In the genomic region with DNA sequence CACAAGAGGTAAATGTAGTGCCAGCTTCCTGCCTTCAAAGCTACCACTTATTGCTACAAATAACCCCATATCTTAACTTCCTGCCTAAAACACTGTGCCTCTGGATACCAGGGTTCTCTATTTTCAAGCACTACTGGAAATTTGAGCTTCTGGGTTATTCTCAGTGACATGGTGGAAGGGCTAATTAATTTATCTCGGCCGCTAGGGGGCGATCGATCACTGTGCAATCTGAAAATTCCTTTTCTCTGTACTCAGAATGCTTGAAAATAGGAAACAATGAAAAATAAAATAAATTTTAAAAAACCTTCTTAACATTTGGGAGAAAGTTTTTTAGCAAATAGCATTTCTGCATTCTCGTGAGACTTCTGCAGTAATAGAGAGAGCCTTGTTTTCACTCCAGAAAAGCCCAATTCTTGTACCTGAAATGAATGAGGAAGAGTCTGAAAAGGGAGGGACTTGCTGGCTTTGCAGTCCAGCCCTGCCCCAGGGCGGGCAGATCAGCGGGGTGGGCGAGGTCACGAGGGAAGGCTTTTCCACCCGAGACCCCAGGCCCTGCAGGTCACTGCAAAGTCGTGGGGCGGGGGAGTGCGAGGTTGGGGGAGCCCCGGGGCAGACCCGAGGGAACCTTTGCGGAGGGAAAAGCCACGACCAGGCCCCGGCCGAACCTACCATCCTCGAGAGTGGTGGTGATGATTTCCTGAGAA, we compare ENCODE assay signal across 7 cellular contexts.
A peak's percentile ranks its signal among the peaks of the same experiment; 100 is the strongest.
DNase-seq lines count a peak whose midpoint lies in the region; ATAC-seq and TF ChIP-seq lines count a peak whose summit lies in the region.

No MANE protein-coding gene starts in this region.

- TF ChIP-seq CTCF in lower lobe of right lung (IDR thresholded peaks at IDR 0.05) (peak; percentile 79), stomach (IDR thresholded peaks at IDR 0.05) (peak in 5 of 7 experiments; percentile 11 to 86 (median 63))

- intact Hi-C loops in lower lobe of right lung (cut with DNase I) (no loop called here), stomach (cut with DNase I; ENCODE audit: low total_unique reads) (no loop called here)

- H3K27ac ChIP-seq in lower lobe of right lung (no peak overlapping the region), stomach (no peak overlapping the region)

- DNase-seq in ELR (ENCODE audit: low read depth), result peak; percentile 41
- DNase-seq in Kasumi-1 (lab: John Stamatoyannopoulos, UW), result peak; percentile 66
- peak; percentile 50 for DNase-seq in SKM-1 (lab: John Stamatoyannopoulos, UW; ENCODE audit: unreplicated experiment)
- DNase-seq in cerebellar cortex (ENCODE audit: low spot score), result peak; percentile 59
- DNase-seq in lower lobe of right lung, result no peak
- DNase-seq in stomach, result peak; percentile 60
- no peak for DNase-seq in effector CD8-positive, alpha-beta T cell (lab: John Stamatoyannopoulos, UW)

- TF ChIP-seq EP300 in stomach (IDR thresholded peaks at IDR 0.05), result no peak

- H3K9me3 ChIP-seq in lower lobe of right lung, result no peaks in the 10 kb centered on the region
- no peaks in the 10 kb centered on the region for H3K9me3 ChIP-seq in stomach

- H3K27me3 ChIP-seq in lower lobe of right lung (ENCODE audit: low read depth), result no peaks in the 10 kb centered on the region
- peaks cover 0 to 9% (median 0%) of the 10 kb centered on the region in 3 donors for H3K27me3 ChIP-seq in stomach

- TF ChIP-seq POLR2A in stomach (IDR thresholded peaks at IDR 0.05), result no peak

- H3K4me3 ChIP-seq in lower lobe of right lung, result no peak overlapping the region
- no peak overlapping the region for H3K4me3 ChIP-seq in stomach

- H3K36me3 ChIP-seq in lower lobe of right lung (no peaks in the 10 kb centered on the region), stomach (no peaks in the 10 kb centered on the region)

- ATAC-seq in lower lobe of right lung, result peak in 1 of 2 donors; percentile 58

- WGBS in stomach, 5 donors, result 41 to 50% (median 42%) methylated on average over 20 of the region's 20 CpGs

- no peaks in the 10 kb centered on the region for H3K4me1 ChIP-seq in lower lobe of right lung
- H3K4me1 ChIP-seq in stomach, result no peaks in the 10 kb centered on the region

Comparison
In these comparisons a context has a peak if more than half of its experiments do, and no peak if none do; other contexts are left out.
1. DNase-seq: peak in ELR (single experiment), Kasumi-1 (2 of 2), SKM-1 (single experiment), cerebellar cortex (single experiment) and stomach (single experiment); none in lower lobe of right lung (single experiment) and effector CD8-positive, alpha-beta T cell (single experiment).